ENCODE assay signal across 11 cellular contexts in genomic region chr2:28137221-28137620, GRCh38.
DNase-seq lines count a peak whose midpoint lies in the region; ATAC-seq, FAIRE-seq and TF ChIP-seq lines count a peak whose summit lies in the region.
"Had no signal": no experiment of that assay in that cellular context is flagged by ENCODE, and none has a peak within 500 bp of the region (broad histone marks: within the 10 kb centered on the region; RNA-seq: fewer than 3 reads in every experiment).

No MANE protein-coding gene starts in this region.

- no peak overlapping the region for H3K4me3 ChIP-seq in ovary
- H3K4me3 ChIP-seq: pancreas had no signal

- TF ChIP-seq EP300 in ovary (IDR thresholded peaks at IDR 0.05), result no peak

- intact Hi-C loops in ovary (cut with DNase I), result loop anchor here in 1 of 4 donors (10.0 kb wide), 1 partner anchor 258 kb away; the partner anchor contains the start of gene FOSL2

- ATAC-seq in HG03342 (IDR thresholded peaks at IDR 0.05; ENCODE audit: unreplicated experiment), result no peak
- no peak for ATAC-seq in HG03457 (IDR thresholded peaks at IDR 0.05; ENCODE audit: unreplicated experiment)
- ATAC-seq: pancreas had no signal

- no peaks in the 10 kb centered on the region for H3K36me3 ChIP-seq in ovary
- H3K36me3 ChIP-seq: pancreas had no signal

- H3K4me1 ChIP-seq in ovary (ENCODE audit: insufficient read depth), result peaks cover 10% of the 10 kb centered on the region

- no peaks in the 10 kb centered on the region for H3K27me3 ChIP-seq in ovary
- H3K27me3 ChIP-seq: pancreas had no signal

- DNase-seq in Ammon's horn (ENCODE audit: low spot score), result peak; percentile 12
- peak; percentile 1 for DNase-seq in NCI-H2171 (lab: John Stamatoyannopoulos, UW)
- DNase-seq in ovary, result peak in 3 of 5 donors; percentile 53 to 63 (median 62)
- DNase-seq in NCI-H1092 (lab: John Stamatoyannopoulos, UW), result no peak
- DNase-seq in NCI-H1436 treated with DMSO at 0.1 percent for 48 hours (lab: John Stamatoyannopoulos, UW), result no peak
- DNase-seq: activated naive CD8-positive, alpha-beta T cell treated with anti-CD3 and anti-CD28 coated beads for 36 hours; NCI-H2227 treated with DMSO at 0.1 percent for 48 hours; pancreas had no signal

- H3K9me3 ChIP-seq in ovary, result no peaks in the 10 kb centered on the region
- H3K9me3 ChIP-seq: pancreas had no signal

- no peak for TF ChIP-seq CTCF in ovary (IDR thresholded peaks at IDR 0.05)

- H3K27ac ChIP-seq in ovary, result peak overlapping the region in 1 of 2 donors; percentile 57
- H3K27ac ChIP-seq: pancreas had no signal

- FAIRE-seq in endometrium (lab: Jason Lieb, UNC), result peak; percentile 98

- 3 to 6% (median 4%) methylated on average over 2 of the region's 2 CpGs for WGBS in ovary, 3 donors

- TF ChIP-seq POLR2A in ovary (IDR thresholded peaks at IDR 0.05), result no peak

Comparison
In these comparisons a context has a peak if more than half of its experiments do, and no peak if none do; other contexts are left out.
1. DNase-seq: peak in Ammon's horn (single experiment), NCI-H2171 (single experiment) and ovary (3 of 5); none in NCI-H1092 (single experiment) and NCI-H1436 treated with DMSO at 0.1 percent for 48 hours (single experiment).